18 cellular contexts compared by ENCODE assay signal in genomic region chr13:100197591-100198365, GRCh38.
"Had no signal": no experiment of that assay in that cellular context is flagged by ENCODE, and none has a peak within 500 bp of the region (broad histone marks: within the 10 kb centered on the region; RNA-seq: fewer than 3 reads in every experiment).

No MANE protein-coding gene starts in this region.

- H3K4me1 Mint-ChIP-seq: mesothelial cell of epicardium had no signal

- H3K36me3 ChIP-seq: left ventricle myocardium inferior, neutrophil, sigmoid colon, suprapubic skin had no signal

- H3K4me3 ChIP-seq: heart left ventricle, left ventricle myocardium inferior, sigmoid colon, suprapubic skin had no signal

- H3K9me3 ChIP-seq: neutrophil, sigmoid colon, suprapubic skin had no signal

- DNase-seq: activated CD4-positive, alpha-beta memory T cell treated with anti-CD3 and anti-CD28 coated beads, Interleukin-2, amount 10 ng/mL, durations not matched to agents 7 days and 5 days; activated gamma-delta T cell treated with Interleukin-2 at 50 U/mL for 16 hours; activated naive CD8-positive, alpha-beta T cell treated with anti-CD3 and anti-CD28 coated beads, Interleukin-2, amount 10 ng/mL, durations not matched to agents 7 days and 5 days; activated T-cell treated with anti-CD3 and anti-CD28 coated beads, Interleukin-2, amount 50 U/mL, for 72 hours; anterior cingulate cortex; foreskin melanocyte; heart left ventricle; left ventricle myocardium inferior; naive thymus-derived CD4-positive, alpha-beta T cell; sigmoid colon; stimulated activated CD4-positive, alpha-beta T cell treated with anti-CD3 and anti-CD28 coated beads, Interleukin-12 subunit alpha, Interleukin-12 subunit beta, amount 100 ng/mL, for 4 hours; stimulated activated naive CD4-positive, alpha-beta T cell treated with Interleukin-2 at 50 U/mL for 16 hours had no signal

- FAIRE-seq: colon, islet of Langerhans had no signal

- H3K27ac ChIP-seq: heart left ventricle, left ventricle myocardium inferior, neutrophil, sigmoid colon, suprapubic skin had no signal

- H3K4me3 Mint-ChIP-seq: activated CD4-positive, alpha-beta memory T cell treated with anti-CD3 and anti-CD28 coated beads, Interleukin-2, amount 10 ng/mL, durations not matched to agents 7 days and 5 days; activated naive CD8-positive, alpha-beta T cell treated with anti-CD3 and anti-CD28 coated beads, Interleukin-2, amount 10 ng/mL, durations not matched to agents 7 days and 5 days; activated T-cell treated with anti-CD3 and anti-CD28 coated beads, Interleukin-2, amount 50 U/mL, for 72 hours; mesothelial cell of epicardium; naive thymus-derived CD4-positive, alpha-beta T cell had no signal

- H3K27ac Mint-ChIP-seq: activated CD4-positive, alpha-beta memory T cell treated with anti-CD3 and anti-CD28 coated beads, Interleukin-2, amount 10 ng/mL, durations not matched to agents 7 days and 5 days; activated naive CD8-positive, alpha-beta T cell treated with anti-CD3 and anti-CD28 coated beads, Interleukin-2, amount 10 ng/mL, durations not matched to agents 7 days and 5 days; activated T-cell treated with anti-CD3 and anti-CD28 coated beads, Interleukin-2, amount 50 U/mL, for 72 hours; mesothelial cell of epicardium; naive thymus-derived CD4-positive, alpha-beta T cell; progenitor cell of endocrine pancreas had no signal

- ATAC-seq: activated T-cell treated with anti-CD3 and anti-CD28 coated beads, Interleukin-2, amount 50 U/mL, for 72 hours; heart left ventricle; naive thymus-derived CD4-positive, alpha-beta T cell had no signal

- H3K4me1 ChIP-seq: left ventricle myocardium inferior, sigmoid colon, suprapubic skin had no signal

- H3K27me3 ChIP-seq: heart left ventricle, neutrophil, sigmoid colon, suprapubic skin had no signal

- H3K27me3 Mint-ChIP-seq: activated CD4-positive, alpha-beta memory T cell treated with anti-CD3 and anti-CD28 coated beads, Interleukin-2, amount 10 ng/mL, durations not matched to agents 7 days and 5 days; activated naive CD8-positive, alpha-beta T cell treated with anti-CD3 and anti-CD28 coated beads, Interleukin-2, amount 10 ng/mL, durations not matched to agents 7 days and 5 days; progenitor cell of endocrine pancreas had no signal
